In the genomic region with DNA sequence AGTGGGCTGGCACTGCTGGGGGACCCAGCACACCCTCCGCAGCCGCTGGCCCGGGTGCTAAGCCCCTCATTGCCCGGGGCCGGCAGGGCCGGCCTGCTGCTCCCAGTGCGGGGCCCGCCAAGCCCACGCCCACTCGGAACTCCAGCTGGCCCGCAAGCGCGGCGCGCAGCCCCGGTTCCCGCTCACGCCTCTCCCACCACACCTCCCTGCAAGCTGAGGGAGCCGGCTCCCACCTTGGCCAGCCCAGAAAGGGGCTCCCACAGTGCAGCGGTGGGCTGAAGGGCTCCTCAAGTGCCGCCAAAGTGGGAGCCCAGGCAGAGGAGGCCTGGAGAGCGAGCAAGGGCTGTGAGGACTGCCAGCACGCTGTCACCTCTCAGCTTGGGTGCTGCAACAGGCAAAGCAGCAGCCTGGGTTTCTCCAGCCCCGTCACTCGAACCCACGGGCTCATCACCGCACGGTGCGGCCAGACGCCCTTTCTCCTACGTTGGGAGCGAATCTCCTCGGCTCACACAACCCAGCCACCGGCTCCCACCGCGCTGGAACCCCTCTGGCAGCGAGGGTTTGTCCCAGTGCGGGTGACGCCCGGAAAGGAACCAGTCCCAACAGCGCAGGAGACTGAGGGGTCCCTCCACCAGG, we compare ENCODE assay signal across 8 cellular contexts. TPM values are rescaled to one million over a fixed set of nuclear protein-coding genes. Genes with fewer than 3 reads are reported as not detected.
DNase-seq lines count a peak whose midpoint lies in the region; ATAC-seq and TF ChIP-seq lines count a peak whose summit lies in the region.
"Not testable (repeated sequence)": the region's sequence is repeated elsewhere in the genome, so short reads cannot be mapped to it uniquely, and the experiment has no call there.

No MANE protein-coding gene starts in this region.

- H3K27ac Mint-ChIP-seq in CD8-positive, alpha-beta memory T cell = peak overlapping the region; percentile 88 to 97 (median 96)

- POLR2A ChIA-PET in CD8-positive, alpha-beta memory T cell (lab: Charles Lee) = interaction anchor here (0.6 to 3.6 kb wide), 5 partner anchors 84 to 850 kb away, joined by 3 to 56 read pairs (median 5); a partner anchor contains a TSS
- POLR2A ChIA-PET in PC-3 (lab: Charles Lee; ENCODE audit: unreplicated experiment) = not testable (repeated sequence)

- H3K79me2 ChIP-seq in PC-3 (ENCODE audit: low read length) = peaks cover 66% of the 10 kb centered on the region

- H3K27me3 Mint-ChIP-seq in CD8-positive, alpha-beta memory T cell = not testable (repeated sequence)

- not testable (repeated sequence) for H3F3A ChIP-seq in PC-3 (ENCODE audit: low read length, unreplicated experiment)

- peak overlapping the region; percentile 100 for H3K4me3 ChIP-seq in CD8-positive, alpha-beta memory T cell (ENCODE audit: low read length)
- peak overlapping the region; percentile 95 for H3K4me3 ChIP-seq in PC-3 (ENCODE audit: low read length)
- peak overlapping the region; percentile 95 to 98 for H3K4me3 ChIP-seq in muscle layer of colon (ENCODE audit: low read depth in 1 of 2, low read length in 2 of 2)

- H3K9me3 Mint-ChIP-seq in CD8-positive, alpha-beta memory T cell = not testable (repeated sequence)

- not testable (repeated sequence) for H3K36me3 ChIP-seq in CD8-positive, alpha-beta memory T cell (ENCODE audit: insufficient read depth, low read length); PC-3 (ENCODE audit: low read depth, low read length); muscle layer of colon (ENCODE audit: insufficient read depth, low read length)

- peak overlapping the region; percentile 92 for H2AFZ ChIP-seq in PC-3 (ENCODE audit: low read length)

- H3K27me3 ChIP-seq in CD8-positive, alpha-beta memory T cell (ENCODE audit: insufficient read depth, low read length, poor library complexity, severe bottlenecking); PC-3 (ENCODE audit: low read length); muscle layer of colon (ENCODE audit: control insufficient read depth in 1 of 2, insufficient read depth in 2 of 2, low read length in 2 of 2): not testable (repeated sequence)

- peak overlapping the region; percentile 90 to 99 (median 94) for H3K4me3 Mint-ChIP-seq in CD8-positive, alpha-beta memory T cell

- peaks cover 18% of the 10 kb centered on the region for H3K4me1 ChIP-seq in CD8-positive, alpha-beta memory T cell (ENCODE audit: insufficient read depth, low read length)
- H3K4me1 ChIP-seq in PC-3 (ENCODE audit: insufficient read depth, low read length); muscle layer of colon (ENCODE audit: insufficient read depth, low read length): not testable (repeated sequence)

- not testable (repeated sequence) for H4K20me1 ChIP-seq in PC-3 (ENCODE audit: low read length)

- H3K9ac ChIP-seq in PC-3 (ENCODE audit: low read length) (peak overlapping the region; percentile 95), muscle layer of colon (ENCODE audit: low read length) (peak overlapping the region; percentile 39)

- H3K9me3 ChIP-seq in CD8-positive, alpha-beta memory T cell (ENCODE audit: low read length); PC-3 (ENCODE audit: low read length); muscle layer of colon (ENCODE audit: low read length): not testable (repeated sequence)

- peaks cover 32 to 68% (median 43%) of the 10 kb centered on the region in 3 donors for H3K4me1 Mint-ChIP-seq in CD8-positive, alpha-beta memory T cell

- TF ChIP-seq CTCF in PC-3 (conservative IDR thresholded peaks at IDR 0.05; ENCODE audit: low read depth, low read length) = not testable (repeated sequence)

- peak overlapping the region; percentile 98 for H3K27ac ChIP-seq in CD8-positive, alpha-beta memory T cell (ENCODE audit: low read depth, low read length)
- peak overlapping the region; percentile 46 for H3K27ac ChIP-seq in PC-3 (ENCODE audit: low read length)
- H3K27ac ChIP-seq in muscle layer of colon (ENCODE audit: low read depth, low read length) = peak overlapping the region; percentile 93

- peak in 3 of 5 donors; percentile 9 to 55 (median 21) for DNase-seq in CD8-positive, alpha-beta memory T cell
- not testable (repeated sequence) for DNase-seq in PC-3
- DNase-seq in activated gamma-delta T cell treated with anti-CD3 and anti-CD28 coated beads, Interleukin-2, amount 50 U/mL, for 16 hours (ENCODE audit: low read depth) = peak; percentile 12
- DNase-seq in fibroblast of gingiva (ENCODE audit: low read depth) = peak; percentile 22
- DNase-seq in stimulated activated CD8-positive, alpha-beta memory T cell treated with anti-CD3 and anti-CD28 coated beads, Interleukin-4, amount 100 ng/mL, for 24 hours (ENCODE audit: low read depth) = peak; percentile 11

- BruUV-seq in PC-3 (replicated peaks; lab: Mats Ljungman, UMichigan) = TSS peak; percentile 67

- H3K4me2 ChIP-seq in PC-3 (ENCODE audit: low read length) = peak overlapping the region; percentile 96

- intact Hi-C loops in PC-3 (cut with micrococcal nuclease) = loop anchor here (1.0 to 5.0 kb wide), 2 partner anchors 82 to 182 kb away; a partner anchor contains a TSS

- CTCF ChIA-PET in CD8-positive, alpha-beta memory T cell (lab: Charles Lee) = interaction anchor here (1.2 to 2.5 kb wide), 4 partner anchors 9 to 96 kb away, joined by 3 to 11 read pairs (median 6); a partner anchor contains a TSS
- CTCF ChIA-PET in PC-3 (lab: Charles Lee) = interaction anchor here (0.6 to 0.7 kb wide), 4 partner anchors 33 to 475 kb away, joined by 3 to 8 read pairs (median 3); no protein-coding TSS in a partner anchor

- peaks cover 0 to 35% (median 0%) of the 10 kb centered on the region in 3 donors for H3K36me3 Mint-ChIP-seq in CD8-positive, alpha-beta memory T cell

- peak; percentile 14 for ATAC-seq in GM21423 (IDR thresholded peaks at IDR 0.05; ENCODE audit: unreplicated experiment)
- ATAC-seq in HG03135 (IDR thresholded peaks at IDR 0.05; ENCODE audit: unreplicated experiment) = peak; percentile 22
- peak; percentile 11 for ATAC-seq in PC-3

- not testable (repeated sequence) for H3K9me2 ChIP-seq in PC-3 (replicated peaks; ENCODE audit: low read length)

RNA-seq across cellular contexts. Expression of a gene that starts 0.4 kb away (rescaled TPM):
- 10 to 100 TPM; 17.8 to 23.4 TPM for total RNA-seq in CD8-positive, alpha-beta memory T cell
- 5.3 TPM for polyA plus RNA-seq in CD8-positive, alpha-beta memory T cell
- 12.3 and 12.8 TPM in 2 replicates for total RNA-seq in PC-3 (2014; rRNA removed)

RNA-seq across cellular contexts. Expression of a gene that starts 0.7 kb away (rescaled TPM):
- total RNA-seq in CD8-positive, alpha-beta memory T cell = 10 to 100 TPM; 13.0 to 14.2 TPM
- 12.7 TPM for polyA plus RNA-seq in CD8-positive, alpha-beta memory T cell
- 3.3 and 6.2 TPM in 2 replicates for total RNA-seq in PC-3 (2014; rRNA removed)

Comparison
In these comparisons a context has a peak if more than half of its experiments do, and no peak if none do; other contexts are left out.
1. H3K27ac ChIP-seq: peak in every context shown above with its lines; median percentile 98 in CD8-positive, alpha-beta memory T cell; 93 in muscle layer of colon; 46 in PC-3.